In the genomic region with DNA sequence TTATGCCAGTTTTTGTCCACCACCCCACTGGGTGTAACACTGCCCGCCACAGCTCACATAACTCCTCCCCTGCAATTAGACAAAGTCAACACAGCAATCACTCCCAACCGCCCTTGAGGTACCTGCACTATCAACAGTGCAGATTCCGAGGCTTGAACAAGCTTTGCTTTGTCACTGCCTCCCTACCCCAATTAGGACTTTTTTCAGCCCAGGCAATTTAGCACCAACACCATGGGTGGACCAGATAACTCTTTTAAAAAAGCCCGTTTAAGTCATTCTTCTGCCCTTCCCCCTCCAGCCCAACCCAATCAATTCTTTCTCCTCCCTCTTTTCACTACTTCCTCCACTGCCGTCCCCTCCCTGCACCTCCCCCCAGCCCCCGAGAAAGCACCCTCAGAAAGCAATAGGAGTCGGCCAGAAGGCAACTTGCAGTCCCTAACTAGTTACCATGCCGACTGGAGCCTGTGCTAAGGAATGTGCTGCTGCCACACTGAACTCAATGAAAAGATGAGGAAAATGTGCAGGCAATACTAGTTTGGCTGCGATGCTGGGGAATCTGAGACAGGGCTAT, we compare ENCODE assay signal across 11 cellular contexts. TPM values are rescaled to one million over a fixed set of nuclear protein-coding genes. Genes with fewer than 3 reads are reported as not detected.
A peak's percentile ranks its signal among the peaks of the same experiment; 100 is the strongest.
DNase-seq lines count a peak whose midpoint lies in the region; ATAC-seq and TF ChIP-seq lines count a peak whose summit lies in the region.
"Had no signal": no experiment of that assay in that cellular context is flagged by ENCODE, and none has a peak within 500 bp of the region (broad histone marks: within the 10 kb centered on the region; RNA-seq: fewer than 3 reads in every experiment).

No MANE protein-coding gene starts in this region.

- peak overlapping the region; percentile 72 for H3K4me3 Mint-ChIP-seq in glutamatergic neuron (ENCODE audit: unreplicated experiment)
- H3K4me3 Mint-ChIP-seq in activated naive CD8-positive, alpha-beta T cell treated with anti-CD3 and anti-CD28 coated beads, Interleukin-2, amount 50 U/mL, for 24 hours: no peak overlapping the region
- H3K4me3 Mint-ChIP-seq: IgD-negative memory B cell had no signal

- peaks cover 1% of the 10 kb centered on the region for H3K4me1 Mint-ChIP-seq in glutamatergic neuron (ENCODE audit: low read depth, unreplicated experiment)
- no peaks in the 10 kb centered on the region for H3K4me1 Mint-ChIP-seq in activated naive CD8-positive, alpha-beta T cell treated with anti-CD3 and anti-CD28 coated beads, Interleukin-2, amount 50 U/mL, for 24 hours

- no peaks in the 10 kb centered on the region for H3K36me3 ChIP-seq in HUES48 (ENCODE audit: control insufficient read depth, insufficient read depth, low read length)
- H3K36me3 ChIP-seq in left ventricle myocardium inferior: no peaks in the 10 kb centered on the region

- H3K27ac Mint-ChIP-seq in glutamatergic neuron (ENCODE audit: unreplicated experiment): no peak overlapping the region
- H3K27ac Mint-ChIP-seq in activated naive CD8-positive, alpha-beta T cell treated with anti-CD3 and anti-CD28 coated beads, Interleukin-2, amount 50 U/mL, for 24 hours: no peak overlapping the region
- H3K27ac Mint-ChIP-seq: IgD-negative memory B cell had no signal

- peak overlapping the region; percentile 53 for H3K4me3 ChIP-seq in HUES48 (ENCODE audit: low read depth, low read length)
- H3K4me3 ChIP-seq in left ventricle myocardium inferior: no peak overlapping the region

- TF ChIP-seq CTCF in glutamatergic neuron (IDR thresholded peaks at IDR 0.05; ENCODE audit: partially characterized antibody, unreplicated experiment) (no peak), left ventricle myocardium inferior (IDR thresholded peaks at IDR 0.05; ENCODE audit: borderline replicate concordance) (no peak)

- H3K9me3 ChIP-seq in HUES48 (ENCODE audit: control insufficient read depth, insufficient read depth, low read length) (no peaks in the 10 kb centered on the region), left ventricle myocardium inferior (replicated peaks) (no peaks in the 10 kb centered on the region)

- DNase-seq in NCI-H510A treated with DMSO at 0.1 percent for 48 hours (lab: John Stamatoyannopoulos, UW) (peak; percentile 29), glutamatergic neuron (no peak), pons (ENCODE audit: low spot score) (peak; percentile 8), left ventricle myocardium inferior (no peak), HuH-7.5 (ENCODE audit: low spot score) (no peak)
- DNase-seq in activated naive CD8-positive, alpha-beta T cell treated with anti-CD3 and anti-CD28 coated beads, Interleukin-2, amount 50 U/mL, for 24 hours: no peak
- DNase-seq: activated T-cell treated with anti-CD3 and anti-CD28 coated beads for 4 hours had no signal

- H3K27me3 Mint-ChIP-seq in glutamatergic neuron (ENCODE audit: unreplicated experiment): peaks cover 2% of the 10 kb centered on the region
- H3K27me3 Mint-ChIP-seq in activated naive CD8-positive, alpha-beta T cell treated with anti-CD3 and anti-CD28 coated beads, Interleukin-2, amount 50 U/mL, for 24 hours: peaks cover 34% of the 10 kb centered on the region

- intact Hi-C loops in left ventricle myocardium inferior (cut with micrococcal nuclease): no loop called here

- H3K27ac ChIP-seq in HUES48 (ENCODE audit: low read depth, low read length) (peak overlapping the region; percentile 63), left ventricle myocardium inferior (replicated peaks) (no peak overlapping the region)

- ATAC-seq in GM21390 (IDR thresholded peaks at IDR 0.05; ENCODE audit: unreplicated experiment): no peak
- no peak for ATAC-seq in activated naive CD8-positive, alpha-beta T cell treated with anti-CD3 and anti-CD28 coated beads, Interleukin-2, amount 50 U/mL, for 24 hours

- no peaks in the 10 kb centered on the region for H3K36me3 Mint-ChIP-seq in glutamatergic neuron (ENCODE audit: unreplicated experiment)
- no peaks in the 10 kb centered on the region for H3K36me3 Mint-ChIP-seq in activated naive CD8-positive, alpha-beta T cell treated with anti-CD3 and anti-CD28 coated beads, Interleukin-2, amount 50 U/mL, for 24 hours (ENCODE audit: low read depth)
- H3K36me3 Mint-ChIP-seq: IgD-negative memory B cell had no signal

- no peak overlapping the region for H3K9ac ChIP-seq in HUES48 (ENCODE audit: low read depth, low read length)

- peaks cover 3% of the 10 kb centered on the region for H3K9me3 Mint-ChIP-seq in glutamatergic neuron (ENCODE audit: unreplicated experiment)
- no peaks in the 10 kb centered on the region for H3K9me3 Mint-ChIP-seq in activated naive CD8-positive, alpha-beta T cell treated with anti-CD3 and anti-CD28 coated beads, Interleukin-2, amount 50 U/mL, for 24 hours
- H3K9me3 Mint-ChIP-seq: IgD-negative memory B cell had no signal

- H3K27me3 ChIP-seq in HUES48 (ENCODE audit: control insufficient read depth, insufficient read depth, low read length): peaks cover 21% of the 10 kb centered on the region
- H3K27me3 ChIP-seq in left ventricle myocardium inferior (ENCODE audit: low read depth): peaks cover 90% of the 10 kb centered on the region

- peaks cover 49% of the 10 kb centered on the region for H3K4me1 ChIP-seq in HUES48 (ENCODE audit: control insufficient read depth, insufficient read depth, low read length)
- no peaks in the 10 kb centered on the region for H3K4me1 ChIP-seq in left ventricle myocardium inferior

RNA-seq across cellular contexts. Expression of gene OTX2, which starts 45.7 kb away (rescaled TPM):
- total RNA-seq in glutamatergic neuron (ENCODE audit: unreplicated experiment): 18.8 TPM
- total RNA-seq in left ventricle myocardium inferior: not detected
- total RNA-seq: mesenteric fat pad had no signal

Comparison
In these comparisons a context has a peak if more than half of its experiments do, and no peak if none do; other contexts are left out.
1. DNase-seq: peak in NCI-H510A treated with DMSO at 0.1 percent for 48 hours (single experiment) and pons (single experiment); none in glutamatergic neuron (single experiment), left ventricle myocardium inferior (single experiment), HuH-7.5 (single experiment) and activated naive CD8-positive, alpha-beta T cell treated with anti-CD3 and anti-CD28 coated beads, Interleukin-2, amount 50 U/mL, for 24 hours (single experiment).
2. RNA of gene OTX2, which starts 45.7 kb away (total RNA-seq): 18.8 TPM in glutamatergic neuron (single experiment); not detected in left ventricle myocardium inferior (single experiment); every median in the first group is over 10 times any median in the second.